ENCODE assay signal across 35 cellular contexts in genomic region chr4:1739358-1739757, GRCh38. TPM values are rescaled to one million over a fixed set of nuclear protein-coding genes. Genes with fewer than 3 reads are reported as not detected.
"Had no signal": no experiment of that assay in that cellular context is flagged by ENCODE, and none has a peak within 500 bp of the region (broad histone marks: within the 10 kb centered on the region; RNA-seq: fewer than 3 reads in every experiment).

No MANE protein-coding gene starts in this region.

- DNase-seq: activated CD4-positive, alpha-beta memory T cell treated with anti-CD3 and anti-CD28 coated beads, Interleukin-2, amount 10 ng/mL, durations not matched to agents 7 days and 5 days; activated CD4-positive, alpha-beta T cell treated with anti-CD3 and anti-CD28 coated beads for 1 hour; activated CD4-positive, alpha-beta T cell treated with anti-CD3 and anti-CD28 coated beads for 48 hours; activated CD4-positive, CD25-positive, alpha-beta regulatory T cell; activated CD8-positive, alpha-beta memory T cell treated with anti-CD3 and anti-CD28 coated beads for 24 hours; activated CD8-positive, alpha-beta memory T cell treated with anti-CD3 and anti-CD28 coated beads, Interleukin-2, amount 10 ng/mL, durations not matched to agents 7 days and 5 days; activated CD8-positive, alpha-beta memory T cell treated with anti-CD3 and anti-CD28 coated beads, Interleukin-2, amount 50 U/mL, for 48 hours; activated effector memory CD4-positive, alpha-beta T cell treated with Interleukin-2 at 50 U/mL for 16 hours; activated naive CD4-positive, alpha-beta T cell; activated naive CD4-positive, alpha-beta T cell treated with anti-CD3 and anti-CD28 coated beads, Interleukin-2, amount 50 U/mL, for 16 hours; activated naive CD8-positive, alpha-beta T cell treated with anti-CD3 and anti-CD28 coated beads for 36 hours; activated T-cell treated with anti-CD3 and anti-CD28 coated beads, Interleukin-2, amount 50 U/mL, for 48 hours; amniotic stem cell; aorta; brain microvascular endothelial cell; MG63; NCI-H1048; NCI-H1105 treated with DMSO at 0.1 percent for 48 hours; NCI-H1436; NCI-H1694; NCI-H1930; NCI-H2081 treated with DMSO at 0.1 percent for 48 hours; NCI-H226; NCI-H446 treated with DMSO at 0.1 percent for 48 hours; NCI-H524; NCI-H69; SHP77; SJCRH30; T1000; WERI-Rb-1 had no signal

- H3K4me3 ChIP-seq: cardiac muscle cell, MG63, SJCRH30, SK-N-MC had no signal

- H3K9me3 ChIP-seq: MG63 had no signal

- H3K4me3 Mint-ChIP-seq: activated CD4-positive, alpha-beta memory T cell treated with anti-CD3 and anti-CD28 coated beads, Interleukin-2, amount 10 ng/mL, durations not matched to agents 7 days and 5 days; activated CD8-positive, alpha-beta memory T cell treated with anti-CD3 and anti-CD28 coated beads, Interleukin-2, amount 10 ng/mL, durations not matched to agents 7 days and 5 days; activated naive CD8-positive, alpha-beta T cell treated with anti-CD3 and anti-CD28 coated beads for 36 hours; central memory CD8-positive, alpha-beta T cell had no signal

- H3K4me1 ChIP-seq: SJCRH30 had no signal

- H3K27me3 Mint-ChIP-seq: activated CD4-positive, alpha-beta memory T cell treated with anti-CD3 and anti-CD28 coated beads, Interleukin-2, amount 10 ng/mL, durations not matched to agents 7 days and 5 days; activated CD8-positive, alpha-beta memory T cell treated with anti-CD3 and anti-CD28 coated beads, Interleukin-2, amount 10 ng/mL, durations not matched to agents 7 days and 5 days; activated naive CD8-positive, alpha-beta T cell treated with anti-CD3 and anti-CD28 coated beads for 36 hours; central memory CD8-positive, alpha-beta T cell had no signal

- ATAC-seq: activated CD8-positive, alpha-beta memory T cell treated with anti-CD3 and anti-CD28 coated beads, Interleukin-2, amount 10 ng/mL, durations not matched to agents 7 days and 5 days; Panc1 had no signal

- H3K4me1 Mint-ChIP-seq: activated CD4-positive, alpha-beta memory T cell treated with anti-CD3 and anti-CD28 coated beads, Interleukin-2, amount 10 ng/mL, durations not matched to agents 7 days and 5 days; activated CD8-positive, alpha-beta memory T cell treated with anti-CD3 and anti-CD28 coated beads, Interleukin-2, amount 10 ng/mL, durations not matched to agents 7 days and 5 days; activated naive CD8-positive, alpha-beta T cell treated with anti-CD3 and anti-CD28 coated beads for 36 hours; central memory CD8-positive, alpha-beta T cell had no signal

- H3K27ac ChIP-seq: brain microvascular endothelial cell, cardiac muscle cell, SJCRH30, SK-N-MC, WERI-Rb-1 had no signal

- H3K27me3 ChIP-seq: brain microvascular endothelial cell, cardiac muscle cell, MG63, SJCRH30 had no signal

- H3K27ac Mint-ChIP-seq: activated CD4-positive, alpha-beta memory T cell treated with anti-CD3 and anti-CD28 coated beads, Interleukin-2, amount 10 ng/mL, durations not matched to agents 7 days and 5 days; activated CD8-positive, alpha-beta memory T cell treated with anti-CD3 and anti-CD28 coated beads, Interleukin-2, amount 10 ng/mL, durations not matched to agents 7 days and 5 days had no signal

RNA-seq across cellular contexts. Expression of gene FGFR3, which starts 53.7 kb away (rescaled TPM):
- total RNA-seq: activated naive CD8-positive, alpha-beta T cell treated with anti-CD3 and anti-CD28 coated beads for 36 hours; RPMI7951 had no signal
